1 cellular context compared by ENCODE assay signal in genomic region chrX:42443267-42443666, GRCh38.
TF ChIP-seq lines count a peak whose summit lies in the region.

No MANE protein-coding gene starts in this region.

TF ChIP-seq in GM12878, 131 proteins besides CTCF, POLR2A, EP300 and RAD21 (continued from another document):
- TF ChIP-seq IKZF1 (conservative IDR thresholded peaks at IDR 0.05) (peak; percentile 47), NFIC (IDR thresholded peaks at IDR 0.05; ENCODE audit: low read depth, low read length) (peak; percentile 46; the same call in 1 of the 2 replicates), MTA3 (IDR thresholded peaks at IDR 0.05; ENCODE audit: borderline replicate concordance, low read length) (no peak)
